2 cellular contexts compared by ENCODE assay signal in genomic region chr20:41141153-41141815, GRCh38.
TF ChIP-seq lines count a peak whose summit lies in the region.

No MANE protein-coding gene starts in this region.

TF ChIP-seq in GM12878, 131 proteins besides CTCF, POLR2A, EP300 and RAD21 (continues in another document):
- TF ChIP-seq TCF12 (IDR thresholded peaks at IDR 0.05; ENCODE audit: low read depth, low read length) = 0 out of 2 replicates have a peak, but pooled peaks have one; percentile 35
- TF ChIP-seq SIN3A (IDR thresholded peaks at IDR 0.05; ENCODE audit: low read depth, low read length) = 0 out of 2 replicates have a peak, but pooled peaks have one; percentile 38
- TF ChIP-seq, protein P1, sequence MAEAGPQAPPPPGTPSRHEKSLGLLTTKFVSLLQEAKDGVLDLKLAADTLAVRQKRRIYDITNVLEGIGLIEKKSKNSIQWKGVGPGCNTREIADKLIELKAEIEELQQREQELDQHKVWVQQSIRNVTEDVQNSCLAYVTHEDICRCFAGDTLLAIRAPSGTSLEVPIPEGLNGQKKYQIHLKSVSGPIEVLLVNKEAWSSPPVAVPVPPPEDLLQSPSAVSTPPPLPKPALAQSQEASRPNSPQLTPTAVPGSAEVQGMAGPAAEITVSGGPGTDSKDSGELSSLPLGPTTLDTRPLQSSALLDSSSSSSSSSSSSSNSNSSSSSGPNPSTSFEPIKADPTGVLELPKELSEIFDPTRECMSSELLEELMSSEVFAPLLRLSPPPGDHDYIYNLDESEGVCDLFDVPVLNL (IDR thresholded peaks at IDR 0.05; ENCODE audit: low read depth, low read length) = no peak
- no peak for TF ChIP-seq PAX5 (IDR thresholded peaks at IDR 0.05; ENCODE audit: borderline replicate concordance, low read depth, low read length)
- TF ChIP-seq, protein P2, sequence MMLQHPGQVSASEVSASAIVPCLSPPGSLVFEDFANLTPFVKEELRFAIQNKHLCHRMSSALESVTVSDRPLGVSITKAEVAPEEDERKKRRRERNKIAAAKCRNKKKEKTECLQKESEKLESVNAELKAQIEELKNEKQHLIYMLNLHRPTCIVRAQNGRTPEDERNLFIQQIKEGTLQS (IDR thresholded peaks at IDR 0.05; ENCODE audit: borderline replicate concordance, extremely low read depth, low read depth, low read length) = no peak
- peak; percentile 46; the same call in 1 of the 2 replicates for TF ChIP-seq DPF2 (IDR thresholded peaks at IDR 0.05)
- TF ChIP-seq IKZF1 (conservative IDR thresholded peaks at IDR 0.05) = peak; percentile 72
- TF ChIP-seq BHLHE40 (IDR thresholded peaks at IDR 0.05; ENCODE audit: borderline replicate concordance in 1 of 2, low read depth in 2 of 2, low read length in 1 of 2) = peak; percentile 28 to 76; a peak in 3 of 4 replicates
- peak; percentile 65; the same call in 1 of the 2 replicates for TF ChIP-seq SPI1 (IDR thresholded peaks at IDR 0.05; ENCODE audit: borderline replicate concordance, insufficient read depth, low read depth, low read length)
- 0 out of 2 replicates have a peak, but pooled peaks have one; percentile 19 for TF ChIP-seq MLLT1 (IDR thresholded peaks at IDR 0.05)
- 0 out of 2 replicates have a peak, but pooled peaks have one; percentile 31 for TF ChIP-seq NKRF (conservative IDR thresholded peaks at IDR 0.05)
- no peak for TF ChIP-seq SMAD1 (IDR thresholded peaks at IDR 0.05; ENCODE audit: low read depth, partially characterized antibody)
- no peak for TF ChIP-seq SRF (IDR thresholded peaks at IDR 0.05; ENCODE audit: low read depth in 2 of 2, low read length in 2 of 2)
- TF ChIP-seq MTA2 (IDR thresholded peaks at IDR 0.05; ENCODE audit: low read depth) = peak; percentile 31; the same call in 1 of the 2 replicates
- TF ChIP-seq NR2F1 (conservative IDR thresholded peaks at IDR 0.05) = peak; percentile 99
- no peak for TF ChIP-seq PKNOX1 (IDR thresholded peaks at IDR 0.05)
- TF ChIP-seq TAF1 (IDR thresholded peaks at IDR 0.05; ENCODE audit: borderline replicate concordance, low read depth, low read length) = no peak

TF ChIP-seq in HepG2, 621 proteins besides CTCF, POLR2A, EP300 and RAD21 (continues in another document):
- TF ChIP-seq KAT7 (CRISPR knock-in tag; IDR thresholded peaks at IDR 0.05; ENCODE audit: borderline replicate concordance) (no peak), SAFB2 (CRISPR knock-in tag; IDR thresholded peaks at IDR 0.05; ENCODE audit: borderline replicate concordance, low read depth) (no peak), ZFP36L1 (CRISPR knock-in tag; IDR thresholded peaks at IDR 0.05) (no peak), ZNF841 (CRISPR knock-in tag; IDR thresholded peaks at IDR 0.05; ENCODE audit: borderline replicate concordance) (no peak), NKX3-1 (CRISPR knock-in tag; IDR thresholded peaks at IDR 0.05) (no peak), ZNF282 (IDR thresholded peaks at IDR 0.05; ENCODE audit: partially characterized antibody) (no peak), RNF2 (conservative IDR thresholded peaks at IDR 0.05; ENCODE audit: low read depth) (no peak), HNF1B (CRISPR knock-in tag; IDR thresholded peaks at IDR 0.05) (peak; percentile 57; the same call in 1 of the 2 replicates), ZNF782 (CRISPR knock-in tag; IDR thresholded peaks at IDR 0.05; ENCODE audit: borderline replicate concordance) (no peak), DBP (CRISPR knock-in tag; IDR thresholded peaks at IDR 0.05; ENCODE audit: not compliant biosample characterization) (no peak), U2AF2 (IDR thresholded peaks at IDR 0.05; ENCODE audit: low read depth, low read length) (no peak), AHR (CRISPR knock-in tag; IDR thresholded peaks at IDR 0.05) (no peak), NFE2L1 (CRISPR knock-in tag; IDR thresholded peaks at IDR 0.05; ENCODE audit: borderline replicate concordance) (0 out of 2 replicates have a peak, but pooled peaks have one; percentile 41), TEAD3 (CRISPR knock-in tag; optimal IDR thresholded peaks at IDR 0.05; ENCODE audit: borderline replicate concordance) (no peak), ZNF24 (IDR thresholded peaks at IDR 0.05) (no peak), CREM (IDR thresholded peaks at IDR 0.05) (no peak), CREM (CRISPR knock-in tag; IDR thresholded peaks at IDR 0.05) (no peak), ZNF484 (CRISPR knock-in tag; IDR thresholded peaks at IDR 0.05; ENCODE audit: borderline replicate concordance, low read depth) (no peak), IKZF5 (CRISPR knock-in tag; IDR thresholded peaks at IDR 0.05) (no peak), DPF2 (CRISPR knock-in tag; IDR thresholded peaks at IDR 0.05; ENCODE audit: borderline replicate concordance, low read depth) (0 out of 2 replicates have a peak, but pooled peaks have one; percentile 24), ZBTB33 (CRISPR knock-in tag; IDR thresholded peaks at IDR 0.05) (0 out of 2 replicates have a peak, but pooled peaks have one; percentile 13), TBL1XR1 (IDR thresholded peaks at IDR 0.05; ENCODE audit: borderline replicate concordance, low read length, partially characterized antibody) (no peak), ZFP91 (CRISPR knock-in tag; IDR thresholded peaks at IDR 0.05; ENCODE audit: borderline replicate concordance) (no peak), ZNF839 (CRISPR knock-in tag; IDR thresholded peaks at IDR 0.05; ENCODE audit: borderline replicate concordance) (no peak), ZNF253 (CRISPR knock-in tag; IDR thresholded peaks at IDR 0.05; ENCODE audit: borderline replicate concordance) (no peak), ZNF589 (CRISPR knock-in tag; conservative IDR thresholded peaks at IDR 0.05) (no peak), ZNF136 (CRISPR knock-in tag; IDR thresholded peaks at IDR 0.05; ENCODE audit: low read depth) (no peak), ZNF501 (CRISPR knock-in tag; IDR thresholded peaks at IDR 0.05) (peak; percentile 60), ZFY (CRISPR knock-in tag; IDR thresholded peaks at IDR 0.05) (peak; percentile 81)
- TF ChIP-seq, protein P3, sequence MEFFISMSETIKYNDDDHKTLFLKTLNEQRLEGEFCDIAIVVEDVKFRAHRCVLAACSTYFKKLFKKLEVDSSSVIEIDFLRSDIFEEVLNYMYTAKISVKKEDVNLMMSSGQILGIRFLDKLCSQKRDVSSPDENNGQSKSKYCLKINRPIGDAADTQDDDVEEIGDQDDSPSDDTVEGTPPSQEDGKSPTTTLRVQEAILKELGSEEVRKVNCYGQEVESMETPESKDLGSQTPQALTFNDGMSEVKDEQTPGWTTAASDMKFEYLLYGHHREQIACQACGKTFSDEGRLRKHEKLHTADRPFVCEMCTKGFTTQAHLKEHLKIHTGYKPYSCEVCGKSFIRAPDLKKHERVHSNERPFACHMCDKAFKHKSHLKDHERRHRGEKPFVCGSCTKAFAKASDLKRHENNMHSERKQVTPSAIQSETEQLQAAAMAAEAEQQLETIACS (CRISPR knock-in tag; IDR thresholded peaks at IDR 0.05) = no peak
- TF ChIP-seq, protein P4, sequence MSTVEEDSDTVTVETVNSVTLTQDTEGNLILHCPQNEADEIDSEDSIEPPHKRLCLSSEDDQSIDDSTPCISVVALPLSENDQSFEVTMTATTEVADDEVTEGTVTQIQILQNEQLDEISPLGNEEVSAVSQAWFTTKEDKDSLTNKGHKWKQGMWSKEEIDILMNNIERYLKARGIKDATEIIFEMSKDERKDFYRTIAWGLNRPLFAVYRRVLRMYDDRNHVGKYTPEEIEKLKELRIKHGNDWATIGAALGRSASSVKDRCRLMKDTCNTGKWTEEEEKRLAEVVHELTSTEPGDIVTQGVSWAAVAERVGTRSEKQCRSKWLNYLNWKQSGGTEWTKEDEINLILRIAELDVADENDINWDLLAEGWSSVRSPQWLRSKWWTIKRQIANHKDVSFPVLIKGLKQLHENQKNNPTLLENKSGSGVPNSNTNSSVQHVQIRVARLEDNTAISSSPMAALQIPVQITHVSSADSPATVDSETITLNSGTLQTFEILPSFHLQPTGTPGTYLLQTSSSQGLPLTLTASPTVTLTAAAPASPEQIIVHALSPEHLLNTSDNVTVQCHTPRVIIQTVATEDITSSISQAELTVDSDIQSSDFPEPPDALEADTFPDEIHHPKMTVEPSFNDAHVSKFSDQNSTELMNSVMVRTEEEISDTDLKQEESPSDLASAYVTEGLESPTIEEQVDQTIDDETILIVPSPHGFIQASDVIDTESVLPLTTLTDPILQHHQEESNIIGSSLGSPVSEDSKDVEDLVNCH (CRISPR knock-in tag; IDR thresholded peaks at IDR 0.05) = no peak
- TF ChIP-seq, protein P5, sequence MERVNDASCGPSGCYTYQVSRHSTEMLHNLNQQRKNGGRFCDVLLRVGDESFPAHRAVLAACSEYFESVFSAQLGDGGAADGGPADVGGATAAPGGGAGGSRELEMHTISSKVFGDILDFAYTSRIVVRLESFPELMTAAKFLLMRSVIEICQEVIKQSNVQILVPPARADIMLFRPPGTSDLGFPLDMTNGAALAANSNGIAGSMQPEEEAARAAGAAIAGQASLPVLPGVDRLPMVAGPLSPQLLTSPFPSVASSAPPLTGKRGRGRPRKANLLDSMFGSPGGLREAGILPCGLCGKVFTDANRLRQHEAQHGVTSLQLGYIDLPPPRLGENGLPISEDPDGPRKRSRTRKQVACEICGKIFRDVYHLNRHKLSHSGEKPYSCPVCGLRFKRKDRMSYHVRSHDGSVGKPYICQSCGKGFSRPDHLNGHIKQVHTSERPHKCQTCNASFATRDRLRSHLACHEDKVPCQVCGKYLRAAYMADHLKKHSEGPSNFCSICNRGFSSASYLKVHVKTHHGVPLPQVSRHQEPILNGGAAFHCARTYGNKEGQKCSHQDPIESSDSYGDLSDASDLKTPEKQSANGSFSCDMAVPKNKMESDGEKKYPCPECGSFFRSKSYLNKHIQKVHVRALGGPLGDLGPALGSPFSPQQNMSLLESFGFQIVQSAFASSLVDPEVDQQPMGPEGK (CRISPR knock-in tag; IDR thresholded peaks at IDR 0.05) = 0 out of 2 replicates have a peak, but pooled peaks have one; percentile 15
- TF ChIP-seq, protein P6, sequence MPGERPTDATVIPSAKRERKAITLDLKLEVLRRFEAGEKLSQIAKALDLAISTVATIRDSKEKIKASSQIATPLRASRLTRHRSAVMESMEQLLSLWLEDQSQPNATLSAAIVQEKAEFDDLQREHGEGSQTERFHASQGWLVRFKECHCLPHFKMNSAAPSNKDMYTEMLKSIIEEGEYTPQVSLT (CRISPR knock-in tag; IDR thresholded peaks at IDR 0.05; ENCODE audit: borderline replicate concordance, low read depth) = no peak
- TF ChIP-seq, protein P7, sequence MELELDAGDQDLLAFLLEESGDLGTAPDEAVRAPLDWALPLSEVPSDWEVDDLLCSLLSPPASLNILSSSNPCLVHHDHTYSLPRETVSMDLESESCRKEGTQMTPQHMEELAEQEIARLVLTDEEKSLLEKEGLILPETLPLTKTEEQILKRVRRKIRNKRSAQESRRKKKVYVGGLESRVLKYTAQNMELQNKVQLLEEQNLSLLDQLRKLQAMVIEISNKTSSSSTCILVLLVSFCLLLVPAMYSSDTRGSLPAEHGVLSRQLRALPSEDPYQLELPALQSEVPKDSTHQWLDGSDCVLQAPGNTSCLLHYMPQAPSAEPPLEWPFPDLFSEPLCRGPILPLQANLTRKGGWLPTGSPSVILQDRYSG (CRISPR knock-in tag; IDR thresholded peaks at IDR 0.05) = no peak
